In genomic region chr2:209189893-209190292, GRCh38 we compare ENCODE assay signal across 33 cellular contexts.
"Had no signal": no experiment of that assay in that cellular context is flagged by ENCODE, and none has a peak within 500 bp of the region (broad histone marks: within the 10 kb centered on the region; RNA-seq: fewer than 3 reads in every experiment).

No MANE protein-coding gene starts in this region.

- H3K9me3 ChIP-seq: adrenal gland, body of pancreas, gastroesophageal sphincter, neutrophil, thyroid gland, upper lobe of right lung had no signal

- DNase-seq: activated CD4-positive, alpha-beta memory T cell treated with anti-CD3 and anti-CD28 coated beads for 36 hours; activated CD4-positive, alpha-beta T cell treated with anti-CD3 and anti-CD28 coated beads, Interleukin-2, amount 10 ng/mL, durations not matched to agents 24 days and 14 days; activated CD8-positive, alpha-beta memory T cell treated with anti-CD3 and anti-CD28 coated beads, Interleukin-2, amount 50 U/mL, for 4 hours; activated effector memory CD4-positive, alpha-beta T cell treated with anti-CD3 and anti-CD28 coated beads, Interleukin-2, amount 50 U/mL, for 16 hours; activated naive CD4-positive, alpha-beta T cell treated with anti-CD3 and anti-CD28 coated beads for 36 hours; activated naive CD8-positive, alpha-beta T cell treated with anti-CD3 and anti-CD28 coated beads for 36 hours; activated T-cell treated with anti-CD3 and anti-CD28 coated beads, Interleukin-2, amount 50 U/mL, for 1 hour; adrenal gland; aorta; body of pancreas; dermis blood vessel endothelial cell; effector CD4-positive, alpha-beta T cell; erythroblast; islet precursor cell; left colon; naive B cell; nephron progenitor cell; retina; stimulated activated CD4-positive, alpha-beta T cell treated with anti-CD3 and anti-CD28 coated beads, Interleukin-12 subunit alpha, Interleukin-12 subunit beta, amount 100 ng/mL, for 4 hours; stimulated activated CD4-positive, alpha-beta T cell treated with anti-CD3 and anti-CD28 coated beads, Interleukin-4, amount 100 ng/mL, for 1 hour; stimulated activated naive CD8-positive, alpha-beta T cell treated with anti-CD3 and anti-CD28 coated beads, Interleukin-15, amount 100 ng/mL, for 72 hours; substantia nigra; T-helper 9 cell; thyroid gland; upper lobe of right lung; WERI-Rb-1 had no signal

- H3K4me1 ChIP-seq: adrenal gland, body of pancreas, gastroesophageal sphincter, thyroid gland, upper lobe of right lung had no signal

- H3K4me2 ChIP-seq: hepatocyte had no signal

- H3K36me3 ChIP-seq: adrenal gland, gastroesophageal sphincter, neutrophil, thyroid gland, upper lobe of right lung, WERI-Rb-1 had no signal

- H3K27me3 ChIP-seq: adrenal gland, body of pancreas, gastroesophageal sphincter, hepatocyte, neutrophil, thyroid gland, upper lobe of right lung had no signal

- H2AFZ ChIP-seq: hepatocyte had no signal

- ATAC-seq: activated CD4-positive, CD25-positive, alpha-beta regulatory T cell treated with anti-CD3 and anti-CD28 coated beads, Interleukin-2, amount 50 U/mL, for 24 hours; body of pancreas; gastroesophageal sphincter; left colon; sciatic nerve; stimulated activated memory B cell treated with anti-CD40 and anti-IgM and Interleukin-4, amounts not matched to agents 10 μg/mL and 1 μg/mL and 100 μg/mL, for 72 hours; stimulated activated naive CD8-positive, alpha-beta T cell treated with anti-CD3 and anti-CD28 coated beads, Interleukin-15, amount 100 ng/mL, for 72 hours; upper lobe of right lung had no signal

- H3K27ac ChIP-seq: adrenal gland, body of pancreas, gastroesophageal sphincter, hepatocyte, neutrophil, skin epidermis, thyroid gland, upper lobe of right lung, WERI-Rb-1 had no signal

- H3K4me3 ChIP-seq: adrenal gland, body of pancreas, gastroesophageal sphincter, hepatocyte, skin epidermis, thyroid gland, upper lobe of right lung had no signal

- H3K79me2 ChIP-seq: hepatocyte had no signal
